ENCODE assay signal across 8 cellular contexts in the genomic region with DNA sequence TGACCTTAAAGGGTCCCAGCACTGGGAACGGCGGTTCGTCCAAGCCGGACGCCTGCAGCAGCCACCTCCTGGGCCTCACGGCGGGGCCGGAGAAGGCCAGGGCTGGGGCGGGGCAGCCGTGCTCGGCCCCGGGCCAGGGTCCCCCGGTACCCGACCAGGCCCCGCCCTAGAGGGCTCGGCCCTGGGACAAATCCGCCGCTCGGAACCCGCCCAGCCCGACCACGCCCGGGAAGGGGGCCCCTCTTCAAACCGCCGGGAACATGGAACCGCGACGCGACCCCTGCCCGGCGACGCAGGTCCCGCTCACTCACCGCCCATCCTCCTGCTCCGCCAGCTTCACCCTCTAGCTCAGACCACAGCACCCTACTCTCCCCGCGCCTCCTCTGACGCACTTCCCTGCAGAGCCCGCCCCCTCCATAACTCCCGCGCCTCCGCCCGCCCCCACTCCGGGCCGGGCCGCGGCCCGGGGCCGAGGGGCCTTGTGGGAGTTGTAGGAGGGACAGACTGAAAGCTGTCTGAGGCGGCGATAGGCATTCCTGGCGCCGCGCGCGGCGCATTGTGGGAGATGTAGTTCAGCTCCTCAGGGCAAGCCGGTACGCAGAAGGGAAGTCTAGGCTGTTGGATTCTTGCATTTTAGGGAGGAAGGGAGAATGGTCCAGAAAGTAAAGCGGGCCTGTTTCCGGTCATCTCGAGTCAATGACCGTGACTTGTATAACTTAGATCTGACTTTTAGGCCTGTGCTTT. TPM values are rescaled to one million over a fixed set of nuclear protein-coding genes. Genes with fewer than 3 reads are reported as not detected.
DNase-seq lines count a peak whose midpoint lies in the region; ATAC-seq and TF ChIP-seq lines count a peak whose summit lies in the region.

A gene (minus strand): TSS at position 365 of the 744 bp plus-strand sequence. CDS start 1,478 bp downstream, outside the sequence.

- no peak for TF ChIP-seq CTCF in CD8-positive, alpha-beta T cell (IDR thresholded peaks at IDR 0.05)
- no peak for TF ChIP-seq CTCF in lower lobe of right lung (IDR thresholded peaks at IDR 0.05)

- H3K27ac ChIP-seq in CD8-positive, alpha-beta T cell (ENCODE audit: low read depth, low read length), result peak within 1 kb of the TSS; percentile 82
- peak within 1 kb of the TSS; percentile 94 for H3K27ac ChIP-seq in lower lobe of right lung

- CTCF ChIA-PET in CD8-positive, alpha-beta T cell (lab: Charles Lee), result interaction anchor here (0.9 to 1.6 kb wide), 7 partner anchors 9 to 75 kb away, joined by 3 to 6 read pairs (median 3); a partner anchor contains a TSS

- intact Hi-C loops in CD8-positive, alpha-beta T cell (cut with DNase I, micrococcal nuclease), result loop anchor here (1.0 to 10.0 kb wide), 13 partner anchors 42 to 1878 kb away; a partner anchor contains a TSS
- intact Hi-C loops in lower lobe of right lung (cut with DNase I), result no loop called here

- peak within 1 kb of the TSS; percentile 97 for H3K27ac Mint-ChIP-seq in CD8-positive, alpha-beta T cell

- POLR2A ChIA-PET in CD8-positive, alpha-beta T cell (lab: Charles Lee), result interaction anchor here (0.7 to 3.6 kb wide), 14 partner anchors 10 to 379 kb away, joined by 3 to 46 read pairs (median 4); a partner anchor contains a TSS

- peak within 1 kb of the TSS; percentile 95 for H3K4me3 Mint-ChIP-seq in CD8-positive, alpha-beta T cell

- H3K36me3 ChIP-seq in CD8-positive, alpha-beta T cell (ENCODE audit: insufficient read depth, low read length), result no peaks in the 10 kb centered on the region
- peaks cover 18% of the 10 kb centered on the region for H3K36me3 ChIP-seq in lower lobe of right lung

- peaks cover 42% of the 10 kb centered on the region for H3K36me3 Mint-ChIP-seq in CD8-positive, alpha-beta T cell

- peak within 1 kb of the TSS; percentile 71 for H3K4me3 ChIP-seq in CD8-positive, alpha-beta T cell (ENCODE audit: low read depth, low read length)
- peak within 1 kb of the TSS; percentile 75 for H3K4me3 ChIP-seq in lower lobe of right lung

- peaks cover 25% of the 10 kb centered on the region for H3K4me1 ChIP-seq in CD8-positive, alpha-beta T cell (ENCODE audit: insufficient read depth, low read length)
- H3K4me1 ChIP-seq in lower lobe of right lung, result peaks cover 21% of the 10 kb centered on the region

- peak; percentile 96 for ATAC-seq in CD8-positive, alpha-beta T cell
- ATAC-seq in GM19467 (IDR thresholded peaks at IDR 0.05; ENCODE audit: unreplicated experiment), result peak; percentile 87
- ATAC-seq in lower lobe of right lung, result peak; percentile 100

- H3K4me1 Mint-ChIP-seq in CD8-positive, alpha-beta T cell (ENCODE audit: low read depth), result peaks cover 52% of the 10 kb centered on the region

- DNase-seq in CD8-positive, alpha-beta T cell, result peak; percentile 90 to 97 (median 94)
- peak; percentile 90 for DNase-seq in HS-27A (ENCODE audit: low read depth)
- peak; percentile 62 for DNase-seq in NK-92 (lab: John Stamatoyannopoulos, UW; ENCODE audit: unreplicated experiment)
- DNase-seq in activated CD8-positive, alpha-beta memory T cell treated with anti-CD3 and anti-CD28 coated beads for 1 hour (ENCODE audit: extremely low read depth in 1 of 2, low read depth in 1 of 2), result peak; percentile 79 to 91
- DNase-seq in effector CD4-positive, alpha-beta T cell, result peak; percentile 93
- peak; percentile 99 for DNase-seq in lower lobe of right lung
- peak; percentile 89 to 94 (median 90) for DNase-seq in stimulated activated CD4-positive, alpha-beta T cell treated with anti-CD3 and anti-CD28 coated beads, TNF-alpha, amount 100 ng/mL, for 24 hours (ENCODE audit: low read depth in 3 of 3)

- H3K27me3 ChIP-seq in CD8-positive, alpha-beta T cell (ENCODE audit: insufficient read depth, low read length), result no peaks in the 10 kb centered on the region
- H3K27me3 ChIP-seq in lower lobe of right lung (ENCODE audit: low read depth), result no peaks in the 10 kb centered on the region

- H3K9me3 ChIP-seq in CD8-positive, alpha-beta T cell (ENCODE audit: low read length), result no peaks in the 10 kb centered on the region
- H3K9me3 ChIP-seq in lower lobe of right lung, result no peaks in the 10 kb centered on the region

- no peaks in the 10 kb centered on the region for H3K9me3 Mint-ChIP-seq in CD8-positive, alpha-beta T cell

- no peaks in the 10 kb centered on the region for H3K27me3 Mint-ChIP-seq in CD8-positive, alpha-beta T cell (ENCODE audit: low read depth)

RNA-seq across cellular contexts. Expression of the gene that starts here (rescaled TPM):
- 100 to 1,000 TPM; 135 to 146 TPM for total RNA-seq in CD8-positive, alpha-beta T cell
- 91.2 TPM for total RNA-seq in lower lobe of right lung

Comparison
In these comparisons a context has a peak if more than half of its experiments do, and no peak if none do; other contexts are left out.
1. Peak in every context shown above with its lines: DNase-seq, ATAC-seq, H3K4me3 ChIP-seq and H3K27ac ChIP-seq.